Comparison of ENCODE assay signal across 23 cellular contexts in genomic region chr6:83815631-83816030, GRCh38. TPM values are rescaled to one million over a fixed set of nuclear protein-coding genes. Genes with fewer than 3 reads are reported as not detected.
DNase-seq lines count a peak whose midpoint lies in the region; ATAC-seq, FAIRE-seq and TF ChIP-seq lines count a peak whose summit lies in the region.
"Had no signal": no experiment of that assay in that cellular context is flagged by ENCODE, and none has a peak within 500 bp of the region (broad histone marks: within the 10 kb centered on the region; RNA-seq: fewer than 3 reads in every experiment).

No MANE protein-coding gene starts in this region.

- no peak for TF ChIP-seq CTCF in VCaP (conservative IDR thresholded peaks at IDR 0.05)
- no peak for TF ChIP-seq CTCF in vagina (IDR thresholded peaks at IDR 0.05)

- intact Hi-C loops in vagina (cut with DNase I): no loop called here

- H3K27ac ChIP-seq in VCaP (peak overlapping the region; percentile 66), vagina (no peak overlapping the region)
- H3K27ac ChIP-seq: skin epidermis had no signal

- no peaks in the 10 kb centered on the region for H3K36me3 ChIP-seq in vagina

- H3K4me1 ChIP-seq in vagina: no peaks in the 10 kb centered on the region

- in situ Hi-C loops in ACHN (cut with HindIII; ENCODE audit: low pct_ligation_motif_present, low pct_unique_long_range_greater_than_20kb, low sequenced_read_pairs): no loop called here

- FAIRE-seq in GM12892 (lab: Jason Lieb, UNC): no peak
- FAIRE-seq: endometrium, islet of Langerhans had no signal

- no peak overlapping the region for H3K4me3 ChIP-seq in vagina
- H3K4me3 ChIP-seq: skin epidermis had no signal

- no peak for ATAC-seq in GM18519 (IDR thresholded peaks at IDR 0.05; ENCODE audit: low FRiP score, unreplicated experiment)
- ATAC-seq: stimulated activated memory B cell treated with anti-CD40 and anti-IgM and Interleukin-4, amounts not matched to agents 10 μg/mL and 1 μg/mL and 100 μg/mL, for 72 hours had no signal

- TF ChIP-seq POLR2A in vagina (IDR thresholded peaks at IDR 0.05): no peak
- TF ChIP-seq POLR2A in GM12892 (IDR thresholded peaks at IDR 0.05; ENCODE audit: low read depth, low read length): no peak

- H3K27me3 ChIP-seq in vagina: no peaks in the 10 kb centered on the region

- DNase-seq in ACHN (peak; percentile 6), HT-29 (ENCODE audit: low spot score) (peak; percentile 10), inferior parietal cortex (ENCODE audit: extremely low spot score) (peak; percentile 12), vagina (ENCODE audit: extremely low spot score in 2 of 2) (no peak), GM12892 (ENCODE audit: insufficient read length) (no peak), DMS79 (lab: John Stamatoyannopoulos, UW) (no peak)
- DNase-seq: activated CD4-positive, alpha-beta T cell treated with anti-CD3 and anti-CD28 coated beads for 4 hours; activated naive CD4-positive, alpha-beta T cell treated with anti-CD3 and anti-CD28 coated beads, Interleukin-2, amount 10 ng/mL, durations not matched to agents 7 days and 5 days; glutamatergic neuron; GOT3; Karpas-422; midbrain; NCI-H2029; Right ventricle myocardium superior; T-helper 9 cell; trophoblast cell had no signal

- no peaks in the 10 kb centered on the region for H3K9me3 ChIP-seq in vagina

RNA-seq across cellular contexts. Expression of gene RIPPLY2, which starts 37.5 kb away (rescaled TPM):
- not detected in 2 replicates for total RNA-seq in HT-29 (2014; rRNA removed; shearing (Covaris generic))
- not detected for total RNA-seq in vagina
- polyA plus RNA-seq in GM12892 (2012; ENCODE audit: missing spikeins): not detected
- total RNA-seq: cardiac septum, Right ventricle myocardium superior had no signal

RNA-seq across cellular contexts. Expression of gene CYB5R4, which starts 43.9 kb away (rescaled TPM):
- 5.5 and 7.8 TPM in 2 replicates for total RNA-seq in HT-29 (2014; rRNA removed; shearing (Covaris generic))
- total RNA-seq in vagina: 4.9 TPM
- polyA plus RNA-seq in GM12892 (2012; ENCODE audit: missing spikeins): 17.7 TPM

Comparison
In these comparisons a context has a peak if more than half of its experiments do, and no peak if none do; other contexts are left out.
1. DNase-seq: peak in ACHN (single experiment), HT-29 (single experiment) and inferior parietal cortex (single experiment); none in vagina (0 of 2), GM12892 (single experiment) and DMS79 (single experiment).